17 cellular contexts compared by ENCODE assay signal in genomic region chr18:78636260-78636659, GRCh38.
DNase-seq lines count a peak whose midpoint lies in the region; ATAC-seq, FAIRE-seq and TF ChIP-seq lines count a peak whose summit lies in the region.
"Had no signal": no experiment of that assay in that cellular context is flagged by ENCODE, and none has a peak within 500 bp of the region (broad histone marks: within the 10 kb centered on the region; RNA-seq: fewer than 3 reads in every experiment).

No MANE protein-coding gene starts in this region.

- no peak for DNase-seq in HTR-8/SVneo (ENCODE audit: insufficient read length, low spot score)
- DNase-seq in bronchial epithelial cell (ENCODE audit: low read depth): no peak
- no peak for DNase-seq in neural crest cell (ENCODE audit: low read depth, low spot score)
- DNase-seq in sciatic nerve (ENCODE audit: low spot score): peak; percentile 25
- DNase-seq in UCSD-AML1 (lab: John Stamatoyannopoulos, UW; ENCODE audit: unreplicated experiment): no peak
- DNase-seq in coronary artery (ENCODE audit: low spot score): no peak
- DNase-seq: C1 segment of cervical spinal cord; Calu3; CD4-positive, alpha-beta T cell; DMS79; GOT3; HFFc6 had no signal

- FAIRE-seq in HTR-8/SVneo (lab: Jason Lieb, UNC) (peak; percentile 13), bronchial epithelial cell (lab: Jason Lieb, UNC) (peak; percentile 99)
- FAIRE-seq: A204.1, GM12878 had no signal

- H3K36me3 ChIP-seq in bronchial epithelial cell (ENCODE audit: control insufficient read depth, insufficient read depth, low read length): no peaks in the 10 kb centered on the region
- H3K36me3 ChIP-seq: HAP-1 had no signal

- no peak overlapping the region for H3K4me3 ChIP-seq in bronchial epithelial cell (ENCODE audit: low read depth, low read length)
- no peak overlapping the region for H3K4me3 ChIP-seq in coronary artery
- H3K4me3 ChIP-seq: GM12878, HAP-1 had no signal

- no peak overlapping the region for H3K27ac ChIP-seq in coronary artery

- no peaks in the 10 kb centered on the region for H3K27me3 ChIP-seq in bronchial epithelial cell (ENCODE audit: control insufficient read depth, insufficient read depth, low read length)

- peaks cover 8% of the 10 kb centered on the region for H3K9me3 Mint-ChIP-seq in neural crest cell

- H3K4me3 Mint-ChIP-seq in neural crest cell: no peak overlapping the region
- H3K4me3 Mint-ChIP-seq: B cell; CD4-positive, alpha-beta T cell; HFFc6 had no signal

- no peaks in the 10 kb centered on the region for H3K36me3 Mint-ChIP-seq in neural crest cell (ENCODE audit: low read depth)

- peak overlapping the region; percentile 52 for H3K27ac Mint-ChIP-seq in neural crest cell (ENCODE audit: unreplicated experiment)
- H3K27ac Mint-ChIP-seq: B cell; CD4-positive, alpha-beta T cell; HFFc6 had no signal

- TF ChIP-seq CTCF in bronchial epithelial cell (IDR thresholded peaks at IDR 0.05; ENCODE audit: insufficient read depth, low read length, severe bottlenecking) (no peak), neural crest cell (conservative IDR thresholded peaks at IDR 0.05) (no peak), coronary artery (IDR thresholded peaks at IDR 0.05) (no peak)

- peaks cover 12% of the 10 kb centered on the region for H3K4me1 Mint-ChIP-seq in neural crest cell

- H3K27me3 Mint-ChIP-seq in neural crest cell (ENCODE audit: low read depth): no peaks in the 10 kb centered on the region
- H3K27me3 Mint-ChIP-seq: B cell; CD4-positive, alpha-beta T cell had no signal

- intact Hi-C loops in sciatic nerve (cut with DNase I): no loop called here

- no peak for ATAC-seq in sciatic nerve
- no peak for ATAC-seq in GM18517 (IDR thresholded peaks at IDR 0.05; ENCODE audit: unreplicated experiment)
- ATAC-seq: GM12878 had no signal
